18 cellular contexts compared by ENCODE assay signal in the genomic region with DNA sequence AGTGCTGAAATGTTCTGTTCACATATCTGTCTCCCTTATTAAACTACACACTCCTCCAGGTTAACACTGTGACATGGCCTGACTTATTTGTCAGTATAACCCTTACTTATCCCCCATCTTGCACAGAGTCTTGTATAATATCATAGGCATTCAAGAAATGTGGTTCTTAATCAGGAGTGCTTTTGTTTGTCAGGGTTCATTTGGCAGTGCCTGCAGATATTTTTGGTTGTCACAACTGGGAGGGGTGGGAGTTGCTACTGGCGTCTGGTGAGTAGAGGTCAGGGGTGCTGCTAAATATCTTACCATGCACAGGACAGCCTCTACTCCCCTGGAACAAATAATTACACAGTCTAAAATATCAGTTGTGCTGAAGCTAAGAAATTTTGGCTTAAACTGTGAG. TPM values are rescaled to one million over a fixed set of nuclear protein-coding genes. Genes with fewer than 3 reads are reported as not detected.
DNase-seq lines count a peak whose midpoint lies in the region; ATAC-seq and TF ChIP-seq lines count a peak whose summit lies in the region.
"Had no signal": no experiment of that assay in that cellular context is flagged by ENCODE, and none has a peak within 500 bp of the region (broad histone marks: within the 10 kb centered on the region; RNA-seq: fewer than 3 reads in every experiment).

No MANE protein-coding gene starts in this region.

- H3K9me3 ChIP-seq in PC-3 (ENCODE audit: low read length), result no peaks in the 10 kb centered on the region

- H4K20me1 ChIP-seq in PC-3 (ENCODE audit: low read length), result no peaks in the 10 kb centered on the region

- intact Hi-C loops in PC-3 (cut with micrococcal nuclease), result no loop called here

- no peaks in the 10 kb centered on the region; the same call in 1 of the 2 replicates for H3K4me1 ChIP-seq in PC-3 (ENCODE audit: insufficient read depth, low read length)

- CTCF ChIA-PET in PC-3 (lab: Charles Lee), result no interaction called here

- no peaks in the 10 kb centered on the region for H3K36me3 ChIP-seq in PC-3 (ENCODE audit: low read depth, low read length)

- no peak for ATAC-seq in PC-3

- no peaks in the 10 kb centered on the region for H3K9me2 ChIP-seq in PC-3 (replicated peaks; ENCODE audit: low read length)

- no peak overlapping the region for H3K4me2 ChIP-seq in PC-3 (ENCODE audit: low read length)

- peak; percentile 37 for DNase-seq in DMS79 treated with DMSO at 0.1 percent for 48 hours (lab: John Stamatoyannopoulos, UW)
- DNase-seq in DMS79 (lab: John Stamatoyannopoulos, UW), result no peak
- peak; percentile 9 for DNase-seq in choroid plexus epithelial cell (ENCODE audit: low read depth)
- DNase-seq in iris pigment epithelial cell (ENCODE audit: low read depth), result peak; percentile 2
- peak; percentile 33 for DNase-seq in myocyte (ENCODE audit: low read depth)
- DNase-seq in NCI-H1694 (lab: John Stamatoyannopoulos, UW), result no peak
- no peak for DNase-seq in PC-3
- DNase-seq in ecto neural progenitor cell (ENCODE audit: low spot score), result no peak
- DNase-seq: AML-193, H9, Kasumi-1, MM.1S, NCI-H2227 treated with DMSO at 0.1 percent for 48 hours, NCI-H524, NCI-H82, OCI-M1, SIG-M5 had no signal

- H3K4me3 ChIP-seq in choroid plexus epithelial cell (ENCODE audit: low read depth, low read length), result no peak overlapping the region
- no peak overlapping the region for H3K4me3 ChIP-seq in PC-3 (ENCODE audit: low read length)

- H2AFZ ChIP-seq in PC-3 (ENCODE audit: low read length), result no peak overlapping the region

- no TSS peak for BruUV-seq in PC-3 (replicated peaks; lab: Mats Ljungman, UMichigan)

- TF ChIP-seq CTCF in choroid plexus epithelial cell (conservative IDR thresholded peaks at IDR 0.05; ENCODE audit: low read depth, low read length) (no peak), PC-3 (conservative IDR thresholded peaks at IDR 0.05; ENCODE audit: low read depth, low read length) (no peak)

- no peaks in the 10 kb centered on the region for H3K79me2 ChIP-seq in PC-3 (ENCODE audit: low read length)

- no peaks in the 10 kb centered on the region for H3F3A ChIP-seq in PC-3 (ENCODE audit: low read length, unreplicated experiment)

- POLR2A ChIA-PET in PC-3 (lab: Charles Lee; ENCODE audit: unreplicated experiment), result no interaction called here

- no peak overlapping the region for H3K9ac ChIP-seq in PC-3 (ENCODE audit: low read length)

- H3K27ac ChIP-seq in PC-3 (ENCODE audit: low read length), result no peak overlapping the region
- H3K27ac ChIP-seq: 22Rv1 had no signal

- no peaks in the 10 kb centered on the region; the same call in 1 of the 2 replicates for H3K27me3 ChIP-seq in PC-3 (ENCODE audit: low read length)

RNA-seq across cellular contexts. Expression of a gene that starts 20.4 kb away (rescaled TPM):
- total RNA-seq in myocyte, result 14.0 and 16.3 TPM in 2 replicates
- polyA plus RNA-seq in myocyte (2012), result 4.0 TPM
- total RNA-seq in PC-3 (2014; rRNA removed), result 6.3 and 7.9 TPM in 2 replicates

Comparison
In these comparisons a context has a peak if more than half of its experiments do, and no peak if none do; other contexts are left out.
1. DNase-seq: peak in DMS79 treated with DMSO at 0.1 percent for 48 hours (single experiment), choroid plexus epithelial cell (single experiment), iris pigment epithelial cell (single experiment) and myocyte (single experiment); none in DMS79 (single experiment), NCI-H1694 (single experiment), PC-3 (single experiment) and ecto neural progenitor cell (single experiment).